In genomic region chr20:62392621-62393164, GRCh38 we compare ENCODE assay signal across 1 cellular context.
TF ChIP-seq lines count a peak whose summit lies in the region.

No MANE protein-coding gene starts in this region.

TF ChIP-seq in K562, 482 proteins besides CTCF, POLR2A, EP300 and RAD21:
- TF ChIP-seq RBFOX2 (IDR thresholded peaks at IDR 0.05; ENCODE audit: low read depth, low read length): peak; percentile 49; the same call in 1 of the 2 replicates
- TF ChIP-seq POLR2G (IDR thresholded peaks at IDR 0.05; ENCODE audit: low read depth, low read length): peak; percentile 51
- no peak for TF ChIP-seq HDGF (IDR thresholded peaks at IDR 0.05)
